ENCODE assay signal across 1 cellular context in genomic region chr20:3820048-3820900, GRCh38.
TF ChIP-seq lines count a peak whose summit lies in the region.

A gene with protein sequence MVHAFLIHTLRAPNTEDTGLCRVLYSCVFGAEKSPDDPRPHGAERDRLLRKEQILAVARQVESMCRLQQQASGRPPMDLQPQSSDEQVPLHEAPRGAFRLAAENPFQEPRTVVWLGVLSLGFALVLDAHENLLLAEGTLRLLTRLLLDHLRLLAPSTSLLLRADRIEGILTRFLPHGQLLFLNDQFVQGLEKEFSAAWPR (plus strand): TSS chr20:3820547. CDS start chr20:3822118, 1,571 bp downstream.

TF ChIP-seq in GM12878, 131 proteins besides CTCF, POLR2A, EP300 and RAD21 (continued from another document and continues in another):
- TF ChIP-seq E4F1 (IDR thresholded peaks at IDR 0.05; ENCODE audit: borderline replicate concordance, partially characterized antibody) (no peak), NR2F1 (conservative IDR thresholded peaks at IDR 0.05) (peak; percentile 99), SUPT20H (IDR thresholded peaks at IDR 0.05; ENCODE audit: borderline replicate concordance, control insufficient read depth, low read depth, low read length) (no peak), HDAC6 (IDR thresholded peaks at IDR 0.05; ENCODE audit: unreplicated experiment) (peak; percentile 53), BCL11A (IDR thresholded peaks at IDR 0.05; ENCODE audit: low read depth, low read length) (no peak), EGR1 (IDR thresholded peaks at IDR 0.05; ENCODE audit: borderline replicate concordance in 1 of 2, low read depth in 2 of 2, low read length in 2 of 2) (no peak), HCFC1 (IDR thresholded peaks at IDR 0.05; ENCODE audit: low read length) (peak; percentile 96), MYC (IDR thresholded peaks at IDR 0.05; ENCODE audit: insufficient read depth, insufficient read length, insufficient replicate concordance, low read length, severe bottlenecking) (no peak), SRF (IDR thresholded peaks at IDR 0.05; ENCODE audit: low read depth in 2 of 2, low read length in 2 of 2) (peak in 1 of 2 experiments; percentile 82; a peak in 2 of 4 replicates), BHLHE40 (IDR thresholded peaks at IDR 0.05; ENCODE audit: borderline replicate concordance in 1 of 2, low read depth in 2 of 2, low read length in 1 of 2) (peak in 1 of 2 experiments; percentile 73; a peak in 2 of 4 replicates), SUZ12 (IDR thresholded peaks at IDR 0.05; ENCODE audit: unreplicated experiment) (no peak), BRCA1 (IDR thresholded peaks at IDR 0.05; ENCODE audit: low read depth, low read length) (no peak), ESRRA (IDR thresholded peaks at IDR 0.05; ENCODE audit: low read length) (peak; percentile 82; the same call in 1 of the 2 replicates), POLR2AphosphoS5 (IDR thresholded peaks at IDR 0.05; ENCODE audit: low read length) (peak; percentile 91), ETV6 (conservative IDR thresholded peaks at IDR 0.05 in 1 of 2, IDR thresholded peaks at IDR 0.05 in 1 of 2; ENCODE audit: borderline replicate concordance in 1 of 2, low read depth in 1 of 2) (no peak), ATF2 (IDR thresholded peaks at IDR 0.05; ENCODE audit: low read length) (no peak), SKIL (IDR thresholded peaks at IDR 0.05; ENCODE audit: low read depth, poor library complexity, severe bottlenecking) (no peak), NR2C1 (IDR thresholded peaks at IDR 0.05) (peak; percentile 92), ZNF24 (IDR thresholded peaks at IDR 0.05) (no peak; the same call in 1 of the 2 replicates), IKZF2 (IDR thresholded peaks at IDR 0.05) (peak in 1 of 2 experiments; percentile 18; a peak in 1 of 4 replicates), DPF2 (IDR thresholded peaks at IDR 0.05) (peak; percentile 83), NFYA (IDR thresholded peaks at IDR 0.05; ENCODE audit: borderline replicate concordance, low read depth, low read length) (no peak), SREBF2 (IDR thresholded peaks at IDR 0.05; ENCODE audit: low read length) (no peak), LARP7 (IDR thresholded peaks at IDR 0.05) (peak; percentile 99), ZNF592 (IDR thresholded peaks at IDR 0.05) (peak; percentile 84), SMC3 (IDR thresholded peaks at IDR 0.05; ENCODE audit: borderline replicate concordance, low read length) (peak; percentile 69), GABPA (IDR thresholded peaks at IDR 0.05; ENCODE audit: low read depth) (no peak), YBX1 (IDR thresholded peaks at IDR 0.05) (no peak), CBFB (IDR thresholded peaks at IDR 0.05; ENCODE audit: low read depth) (peak; percentile 73), ATF7 (IDR thresholded peaks at IDR 0.05; ENCODE audit: low read depth) (peak; percentile 96), JUNB (IDR thresholded peaks at IDR 0.05) (no peak; the same call in 1 of the 2 replicates), WRNIP1 (IDR thresholded peaks at IDR 0.05; ENCODE audit: borderline replicate concordance, low read depth, low read length) (0 out of 2 replicates have a peak, but pooled peaks have one; percentile 68), ZSCAN29 (IDR thresholded peaks at IDR 0.05) (peak; percentile 47; the same call in 1 of the 2 replicates), SMAD5 (IDR thresholded peaks at IDR 0.05; ENCODE audit: low read depth) (no peak; the same call in 1 of the 2 replicates), NFIC (IDR thresholded peaks at IDR 0.05; ENCODE audit: low read depth, low read length) (no peak), CHD1 (IDR thresholded peaks at IDR 0.05; ENCODE audit: low read depth, low read length) (0 out of 2 replicates have a peak, but pooled peaks have one; percentile 52)
- TF ChIP-seq, protein P1, sequence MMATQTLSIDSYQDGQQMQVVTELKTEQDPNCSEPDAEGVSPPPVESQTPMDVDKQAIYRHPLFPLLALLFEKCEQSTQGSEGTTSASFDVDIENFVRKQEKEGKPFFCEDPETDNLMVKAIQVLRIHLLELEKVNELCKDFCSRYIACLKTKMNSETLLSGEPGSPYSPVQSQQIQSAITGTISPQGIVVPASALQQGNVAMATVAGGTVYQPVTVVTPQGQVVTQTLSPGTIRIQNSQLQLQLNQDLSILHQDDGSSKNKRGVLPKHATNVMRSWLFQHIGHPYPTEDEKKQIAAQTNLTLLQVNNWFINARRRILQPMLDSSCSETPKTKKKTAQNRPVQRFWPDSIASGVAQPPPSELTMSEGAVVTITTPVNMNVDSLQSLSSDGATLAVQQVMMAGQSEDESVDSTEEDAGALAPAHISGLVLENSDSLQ (IDR thresholded peaks at IDR 0.05) = no peak
- TF ChIP-seq, protein P2, sequence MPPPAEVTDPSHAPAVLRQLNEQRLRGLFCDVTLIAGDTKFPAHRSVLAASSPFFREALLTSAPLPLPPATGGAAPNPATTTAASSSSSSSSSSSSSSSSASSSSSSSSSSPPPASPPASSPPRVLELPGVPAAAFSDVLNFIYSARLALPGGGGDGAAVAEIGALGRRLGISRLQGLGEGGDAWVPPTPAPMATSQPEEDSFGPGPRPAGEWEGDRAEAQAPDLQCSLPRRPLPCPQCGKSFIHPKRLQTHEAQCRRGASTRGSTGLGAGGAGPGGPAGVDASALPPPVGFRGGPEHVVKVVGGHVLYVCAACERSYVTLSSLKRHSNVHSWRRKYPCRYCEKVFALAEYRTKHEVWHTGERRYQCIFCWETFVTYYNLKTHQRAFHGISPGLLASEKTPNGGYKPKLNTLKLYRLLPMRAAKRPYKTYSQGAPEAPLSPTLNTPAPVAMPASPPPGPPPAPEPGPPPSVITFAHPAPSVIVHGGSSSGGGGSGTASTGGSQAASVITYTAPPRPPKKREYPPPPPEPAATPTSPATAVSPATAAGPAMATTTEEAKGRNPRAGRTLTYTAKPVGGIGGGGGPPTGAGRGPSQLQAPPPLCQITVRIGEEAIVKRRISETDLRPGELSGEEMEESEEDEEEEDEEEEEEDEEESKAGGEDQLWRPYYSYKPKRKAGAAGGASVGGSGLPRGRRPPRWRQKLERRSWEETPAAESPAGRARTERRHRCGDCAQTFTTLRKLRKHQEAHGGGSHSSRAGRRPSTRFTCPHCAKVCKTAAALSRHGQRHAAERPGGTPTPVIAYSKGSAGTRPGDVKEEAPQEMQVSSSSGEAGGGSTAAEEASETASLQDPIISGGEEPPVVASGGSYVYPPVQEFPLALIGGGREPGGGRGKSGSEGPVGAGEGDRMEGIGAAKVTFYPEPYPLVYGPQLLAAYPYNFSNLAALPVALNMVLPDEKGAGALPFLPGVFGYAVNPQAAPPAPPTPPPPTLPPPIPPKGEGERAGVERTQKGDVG (CRISPR knock-in tag; IDR thresholded peaks at IDR 0.05) = no peak
- TF ChIP-seq, protein P3, sequence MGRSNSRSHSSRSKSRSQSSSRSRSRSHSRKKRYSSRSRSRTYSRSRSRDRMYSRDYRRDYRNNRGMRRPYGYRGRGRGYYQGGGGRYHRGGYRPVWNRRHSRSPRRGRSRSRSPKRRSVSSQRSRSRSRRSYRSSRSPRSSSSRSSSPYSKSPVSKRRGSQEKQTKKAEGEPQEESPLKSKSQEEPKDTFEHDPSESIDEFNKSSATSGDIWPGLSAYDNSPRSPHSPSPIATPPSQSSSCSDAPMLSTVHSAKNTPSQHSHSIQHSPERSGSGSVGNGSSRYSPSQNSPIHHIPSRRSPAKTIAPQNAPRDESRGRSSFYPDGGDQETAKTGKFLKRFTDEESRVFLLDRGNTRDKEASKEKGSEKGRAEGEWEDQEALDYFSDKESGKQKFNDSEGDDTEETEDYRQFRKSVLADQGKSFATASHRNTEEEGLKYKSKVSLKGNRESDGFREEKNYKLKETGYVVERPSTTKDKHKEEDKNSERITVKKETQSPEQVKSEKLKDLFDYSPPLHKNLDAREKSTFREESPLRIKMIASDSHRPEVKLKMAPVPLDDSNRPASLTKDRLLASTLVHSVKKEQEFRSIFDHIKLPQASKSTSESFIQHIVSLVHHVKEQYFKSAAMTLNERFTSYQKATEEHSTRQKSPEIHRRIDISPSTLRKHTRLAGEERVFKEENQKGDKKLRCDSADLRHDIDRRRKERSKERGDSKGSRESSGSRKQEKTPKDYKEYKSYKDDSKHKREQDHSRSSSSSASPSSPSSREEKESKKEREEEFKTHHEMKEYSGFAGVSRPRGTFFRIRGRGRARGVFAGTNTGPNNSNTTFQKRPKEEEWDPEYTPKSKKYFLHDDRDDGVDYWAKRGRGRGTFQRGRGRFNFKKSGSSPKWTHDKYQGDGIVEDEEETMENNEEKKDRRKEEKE (IDR thresholded peaks at IDR 0.05) = no peak
- TF ChIP-seq, protein P4, sequence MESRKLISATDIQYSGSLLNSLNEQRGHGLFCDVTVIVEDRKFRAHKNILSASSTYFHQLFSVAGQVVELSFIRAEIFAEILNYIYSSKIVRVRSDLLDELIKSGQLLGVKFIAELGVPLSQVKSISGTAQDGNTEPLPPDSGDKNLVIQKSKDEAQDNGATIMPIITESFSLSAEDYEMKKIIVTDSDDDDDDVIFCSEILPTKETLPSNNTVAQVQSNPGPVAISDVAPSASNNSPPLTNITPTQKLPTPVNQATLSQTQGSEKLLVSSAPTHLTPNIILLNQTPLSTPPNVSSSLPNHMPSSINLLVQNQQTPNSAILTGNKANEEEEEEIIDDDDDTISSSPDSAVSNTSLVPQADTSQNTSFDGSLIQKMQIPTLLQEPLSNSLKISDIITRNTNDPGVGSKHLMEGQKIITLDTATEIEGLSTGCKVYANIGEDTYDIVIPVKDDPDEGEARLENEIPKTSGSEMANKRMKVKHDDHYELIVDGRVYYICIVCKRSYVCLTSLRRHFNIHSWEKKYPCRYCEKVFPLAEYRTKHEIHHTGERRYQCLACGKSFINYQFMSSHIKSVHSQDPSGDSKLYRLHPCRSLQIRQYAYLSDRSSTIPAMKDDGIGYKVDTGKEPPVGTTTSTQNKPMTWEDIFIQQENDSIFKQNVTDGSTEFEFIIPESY (IDR thresholded peaks at IDR 0.05) = peak; percentile 51; the same call in 1 of the 2 replicates
